In the genomic region with DNA sequence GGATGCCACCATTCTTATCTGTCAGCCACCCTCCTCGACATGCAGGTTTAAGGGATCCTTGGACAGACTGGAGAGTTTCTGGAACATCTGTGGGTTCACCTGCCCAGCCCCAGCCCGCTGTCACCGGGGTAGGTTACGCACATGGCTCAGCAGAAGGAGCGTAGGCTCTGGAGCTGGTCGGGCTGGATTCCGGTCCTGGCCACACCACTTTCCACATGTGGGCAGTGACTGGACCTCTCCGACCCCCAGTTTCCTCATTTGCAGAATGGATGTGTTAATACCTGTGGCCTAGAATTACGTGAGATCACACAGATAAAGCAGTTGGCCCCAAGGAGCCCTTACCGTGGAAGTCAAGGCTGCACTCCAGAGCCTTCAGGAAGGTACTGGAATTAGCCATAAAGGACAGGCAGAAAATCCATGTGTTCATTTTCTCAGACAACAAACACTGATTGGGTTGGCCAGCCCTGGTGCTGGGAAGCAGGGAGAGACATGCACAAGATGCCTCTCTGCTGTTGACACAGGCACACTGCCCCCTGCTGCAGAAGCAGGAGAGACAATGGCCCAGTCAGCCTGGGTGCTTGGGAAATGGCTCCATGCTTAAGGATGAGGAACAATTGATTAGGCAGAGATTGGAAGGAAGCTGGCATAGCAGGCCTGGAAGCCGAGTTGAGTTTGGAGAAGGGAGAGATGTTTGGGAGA, we compare ENCODE assay signal across 11 cellular contexts. TPM values are rescaled to one million over a fixed set of nuclear protein-coding genes. Genes with fewer than 3 reads are reported as not detected.
DNase-seq lines count a peak whose midpoint lies in the region; FAIRE-seq and TF ChIP-seq lines count a peak whose summit lies in the region.
"Had no signal": no experiment of that assay in that cellular context is flagged by ENCODE, and none has a peak within 500 bp of the region (broad histone marks: within the 10 kb centered on the region; RNA-seq: fewer than 3 reads in every experiment).

No MANE protein-coding gene starts in this region.

- H3K4me1 ChIP-seq in MM.1S (ENCODE audit: low read length): no peaks in the 10 kb centered on the region
- H3K4me1 ChIP-seq in transverse colon: peaks cover 6 to 12% (median 7%) of the 10 kb centered on the region in 4 donors

- H2AFZ ChIP-seq in MM.1S (ENCODE audit: low read length): no peak overlapping the region

- TF ChIP-seq POLR2A in transverse colon (IDR thresholded peaks at IDR 0.05): no peak

- H3K4me3 ChIP-seq in MM.1S (ENCODE audit: low read length): no peak overlapping the region
- no peak overlapping the region for H3K4me3 ChIP-seq in epithelial cell of esophagus (ENCODE audit: low read length)
- H3K4me3 ChIP-seq in transverse colon: no peak overlapping the region

- H3K9me3 ChIP-seq in MM.1S (replicated peaks; ENCODE audit: insufficient read depth, low read length) (no peaks in the 10 kb centered on the region), transverse colon (no peaks in the 10 kb centered on the region)

- H3K36me3 ChIP-seq in MM.1S (replicated peaks; ENCODE audit: insufficient read depth, low read length) (no peaks in the 10 kb centered on the region), transverse colon (no peaks in the 10 kb centered on the region)

- 89 to 100% methylated on average over 1 to 11 of the region's 11 CpGs for WGBS in transverse colon (ENCODE audit: low coverage in 1 of 2), 2 donors

- TF ChIP-seq CTCF in 22Rv1 (IDR thresholded peaks at IDR 0.05) (peak; percentile 51), MM.1S (IDR thresholded peaks at IDR 0.05; ENCODE audit: low read length) (peak; percentile 24; the same call in 1 of the 2 replicates), epithelial cell of esophagus (IDR thresholded peaks at IDR 0.05; ENCODE audit: insufficient read depth, low read depth, low read length, missing control alignments) (peak; percentile 3), transverse colon (IDR thresholded peaks at IDR 0.05) (no peak)

- in situ Hi-C loops in transverse colon (cut with MboI; ENCODE audit: low pct_ligation_motif_present in 1 of 4, low pct_unique_long_range_greater_than_20kb in 1 of 4, low sequenced_read_pairs in 3 of 4): loop anchor here in 1 of 4 donors (10.0 kb wide), 1 partner anchor 52 kb away; no protein-coding TSS in a partner anchor

- no peaks in the 10 kb centered on the region for H3K27me3 ChIP-seq in MM.1S (replicated peaks; ENCODE audit: insufficient read depth, low read length)
- H3K27me3 ChIP-seq in transverse colon: no peaks in the 10 kb centered on the region

- no peaks in the 10 kb centered on the region for H3K79me2 ChIP-seq in MM.1S (ENCODE audit: low read length)

- 0 out of 2 replicates have a peak, but pooled peaks cover 3% of the 10 kb centered on the region for H3F3A ChIP-seq in MM.1S (ENCODE audit: insufficient read depth, low read length)

- H3K9me2 ChIP-seq in MM.1S (replicated peaks; ENCODE audit: insufficient read depth, low read length): no peaks in the 10 kb centered on the region

- peak; percentile 21 for DNase-seq in EH (ENCODE audit: low read depth)
- no peak for DNase-seq in MM.1S
- DNase-seq in epithelial cell of esophagus (ENCODE audit: low read depth): no peak
- DNase-seq in transverse colon: no peak
- no peak for DNase-seq in NOMO-1 treated with DMSO at 0.1 percent for 48 hours (lab: John Stamatoyannopoulos, UW; ENCODE audit: unreplicated experiment)
- no peak for DNase-seq in T-helper 9 cell
- no peak for DNase-seq in GM19239 (ENCODE audit: insufficient read length, low spot score)
- DNase-seq: kidney glomerular epithelial cell, nucleus accumbens had no signal

- intact Hi-C loops in transverse colon (cut with DNase I; ENCODE audit: low total_unique reads): no loop called here

- H3K9ac ChIP-seq in MM.1S (ENCODE audit: low read length): no peak overlapping the region

- H4K20me1 ChIP-seq in MM.1S (ENCODE audit: insufficient read depth, low read length): no peaks in the 10 kb centered on the region

- FAIRE-seq in GM19239 (lab: Jason Lieb, UNC): no peak

- no peak for TF ChIP-seq EP300 in transverse colon (IDR thresholded peaks at IDR 0.05; ENCODE audit: low read depth)

- no peak overlapping the region for H3K4me2 ChIP-seq in MM.1S (ENCODE audit: low read depth, low read length)

- H3K27ac ChIP-seq in 22Rv1 (no peak overlapping the region), MM.1S (ENCODE audit: low read length) (no peak overlapping the region), transverse colon (no peak overlapping the region)
- H3K27ac ChIP-seq: VCaP had no signal

RNA-seq across cellular contexts. Expression of a gene that starts 58.8 kb away (rescaled TPM):
- 100 to 1,000 TPM in 1 of 4 donors, 10 to 100 TPM in 3; 59.5 to 135 (median 72.8) TPM for total RNA-seq in transverse colon

RNA-seq across cellular contexts. Expression of a gene that starts 59.1 kb away (rescaled TPM):
- total RNA-seq in transverse colon: 100 to 1,000 TPM in 1 of 4 donors, 10 to 100 TPM in 3; 55.4 to 200 (median 64.0) TPM

Comparison
In these comparisons a context has a peak if more than half of its experiments do, and no peak if none do; other contexts are left out.
1. CTCF ChIP-seq: peak in 22Rv1 (single experiment), MM.1S (single experiment) and epithelial cell of esophagus (single experiment); none in transverse colon (0 of 5).